Comparison of ENCODE assay signal across 8 cellular contexts in genomic region chr7:158147431-158147830, GRCh38.
A peak's percentile ranks its signal among the peaks of the same experiment; 100 is the strongest.
DNase-seq lines count a peak whose midpoint lies in the region; ATAC-seq, FAIRE-seq and TF ChIP-seq lines count a peak whose summit lies in the region.
"Not testable (repeated sequence)": the region's sequence is repeated elsewhere in the genome, so short reads cannot be mapped to it uniquely, and the experiment has no call there.

No MANE protein-coding gene starts in this region.

- not testable (repeated sequence) for H3K4me3 ChIP-seq in A549; astrocyte (ENCODE audit: insufficient read depth, low read depth, low read length); choroid plexus epithelial cell (ENCODE audit: low read depth, low read length)
- H3K4me3 ChIP-seq in HUES64 (ENCODE audit: low read length) (peak overlapping the region; percentile 26), iPS-18c (ENCODE audit: insufficient read depth, low read depth, low read length) (peak overlapping the region; percentile 21; the same call in 1 of the 2 replicates)

- not testable (repeated sequence) for H3K4me3 Mint-ChIP-seq in astrocyte (ENCODE audit: unreplicated experiment)

- not testable (repeated sequence) for H3K4me2 ChIP-seq in A549; astrocyte (ENCODE audit: low read length)

- not testable (repeated sequence) for H3K4me1 ChIP-seq in A549; HUES64 (ENCODE audit: insufficient read depth, low read length); astrocyte (ENCODE audit: insufficient read depth, low read length)

- H3K36me3 ChIP-seq in HUES64 (ENCODE audit: insufficient read depth, low read length); astrocyte (ENCODE audit: insufficient read depth, low read length): not testable (repeated sequence)

- not testable (repeated sequence) for H3K27ac ChIP-seq in A549; HUES64 (ENCODE audit: low read depth, low read length); astrocyte (ENCODE audit: low read depth, low read length); epithelial cell of prostate

- FAIRE-seq in A549 (lab: Jason Lieb, UNC) (peak; percentile 91), GM12891 (lab: Jason Lieb, UNC) (peak; percentile 96)
- FAIRE-seq in astrocyte (lab: Jason Lieb, UNC), result not testable (repeated sequence)

- not testable (repeated sequence) for TF ChIP-seq RAD21 in A549 (conservative IDR thresholded peaks at IDR 0.05 in 1 of 2, IDR thresholded peaks at IDR 0.05 in 1 of 2)

- H3K9me3 ChIP-seq in A549, result peaks cover 13% of the 10 kb centered on the region
- peaks cover 88% of the 10 kb centered on the region for H3K9me3 ChIP-seq in HUES64 (ENCODE audit: insufficient read depth, low read depth, low read length)
- H3K9me3 ChIP-seq in astrocyte (ENCODE audit: insufficient read depth, low read depth, low read length), result peaks cover 35% of the 10 kb centered on the region
- peaks cover 51% of the 10 kb centered on the region for H3K9me3 ChIP-seq in iPS-18c (ENCODE audit: control insufficient read depth, insufficient read depth, low read length)

- H2AFZ ChIP-seq in astrocyte (ENCODE audit: low read depth, low read length), result not testable (repeated sequence)

- not testable (repeated sequence) for H3K27me3 ChIP-seq in HUES64 (ENCODE audit: insufficient read depth, low read length); astrocyte (ENCODE audit: insufficient read depth, low read length)

- TF ChIP-seq CTCF in A549 (IDR thresholded peaks at IDR 0.05); astrocyte (IDR thresholded peaks at IDR 0.05; ENCODE audit: insufficient read depth, low read depth, low read length); choroid plexus epithelial cell (conservative IDR thresholded peaks at IDR 0.05; ENCODE audit: low read depth, low read length): not testable (repeated sequence)

- not testable (repeated sequence) for DNase-seq in A549 (ENCODE audit: low read depth in 1 of 2, low spot score in 1 of 2); GM12891 (ENCODE audit: insufficient read length, low spot score)
- DNase-seq in astrocyte (ENCODE audit: low read depth) (peak; percentile 19), choroid plexus epithelial cell (ENCODE audit: low read depth) (peak; percentile 1), epithelial cell of prostate (ENCODE audit: low read depth, low spot score) (peak; percentile 2), pulmonary artery endothelial cell (ENCODE audit: low read depth, low spot score) (peak; percentile 3)

- peaks cover 19% of the 10 kb centered on the region for H3K9me3 Mint-ChIP-seq in astrocyte (ENCODE audit: unreplicated experiment)

- not testable (repeated sequence) for H3K36me3 Mint-ChIP-seq in astrocyte (ENCODE audit: low read depth, unreplicated experiment)

- not testable (repeated sequence) for H3K27me3 Mint-ChIP-seq in astrocyte (ENCODE audit: low read depth, unreplicated experiment)

- H3K4me1 Mint-ChIP-seq in astrocyte (ENCODE audit: low read depth, unreplicated experiment), result not testable (repeated sequence)

- ATAC-seq in A549, result not testable (repeated sequence)

- CTCF ChIA-PET in A549 (lab: Yijun Ruan, JAX), result not testable (repeated sequence)

- not testable (repeated sequence) for TF ChIP-seq EP300 in A549 (IDR thresholded peaks at IDR 0.05)

- H3K27ac Mint-ChIP-seq in astrocyte (ENCODE audit: unreplicated experiment), result not testable (repeated sequence)

- POLR2A ChIA-PET in A549 (lab: Yijun Ruan, JAX), result not testable (repeated sequence)

- WGBS in A549 (ENCODE audit: missing lambda C conversion rate), result 80% methylated on average over 16 of the region's 18 CpGs
- WGBS in HUES64, result 89% methylated on average over 18 of the region's 18 CpGs

- not testable (repeated sequence) for TF ChIP-seq POLR2A in A549 (IDR thresholded peaks at IDR 0.05; ENCODE audit: low read length); GM12891 (IDR thresholded peaks at IDR 0.05; ENCODE audit: low read depth, low read length)

- not testable (repeated sequence) for H3K79me2 ChIP-seq in astrocyte (ENCODE audit: insufficient read depth, low read length)

- not testable (repeated sequence) for H4K20me1 ChIP-seq in astrocyte (ENCODE audit: insufficient read depth, low read length)

- H3K9ac ChIP-seq in HUES64 (ENCODE audit: low read depth, low read length); astrocyte (ENCODE audit: low read length): not testable (repeated sequence)
